ENCODE assay signal across 1 cellular context in the genomic region with DNA sequence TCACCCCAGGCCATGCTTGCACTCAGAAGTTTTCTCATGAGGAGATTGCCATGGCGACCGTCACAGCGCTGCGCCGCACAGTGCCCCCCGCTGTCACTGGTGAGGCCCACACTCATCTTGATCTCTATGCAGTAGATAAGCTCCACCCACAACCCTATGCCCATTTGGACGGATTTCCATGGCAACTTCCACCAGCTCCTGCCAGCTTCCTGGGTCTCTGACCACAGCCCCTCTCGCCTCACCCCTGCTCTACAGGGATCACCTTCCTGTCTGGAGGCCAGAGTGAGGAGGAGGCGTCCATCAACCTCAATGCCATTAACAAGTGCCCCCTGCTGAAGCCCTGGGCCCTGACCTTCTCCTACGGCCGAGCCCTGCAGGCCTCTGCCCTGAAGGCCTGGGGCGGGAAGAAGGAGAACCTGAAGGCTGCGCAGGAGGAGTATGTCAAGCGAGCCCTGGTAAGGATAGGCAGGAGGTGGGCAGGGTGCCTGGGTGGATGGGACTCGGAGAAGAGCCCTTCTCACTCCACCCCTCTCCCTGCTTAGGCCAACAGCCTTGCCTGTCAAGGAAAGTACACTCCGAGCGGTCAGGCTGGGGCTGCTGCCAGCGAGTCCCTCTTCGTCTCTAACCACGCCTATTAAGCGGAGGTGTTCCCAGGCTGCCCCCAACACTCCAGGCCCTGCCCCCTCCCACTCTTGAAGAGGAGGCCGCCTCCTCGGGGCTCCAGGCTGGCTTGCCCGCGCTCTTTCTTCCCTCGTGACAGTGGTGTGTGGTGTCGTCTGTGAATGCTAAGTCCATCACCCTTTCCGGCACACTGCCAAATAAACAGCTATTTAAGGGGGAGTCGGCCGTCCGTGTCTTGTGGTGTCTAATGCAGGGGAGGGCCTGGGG.
TF ChIP-seq lines count a peak whose summit lies in the region.

No MANE protein-coding gene starts in this region.

TF ChIP-seq in GM12891, 5 proteins besides CTCF, POLR2A, EP300 and RAD21:
- TF ChIP-seq POU2F2 (IDR thresholded peaks at IDR 0.05; ENCODE audit: low read depth, low read length) = no peak
- no peak for TF ChIP-seq PAX5 (IDR thresholded peaks at IDR 0.05; ENCODE audit: insufficient read depth, low read length, severe bottlenecking)
- TF ChIP-seq SPI1 (IDR thresholded peaks at IDR 0.05; ENCODE audit: low read depth, low read length) = no peak
- no peak for TF ChIP-seq POLR2AphosphoS5 (IDR thresholded peaks at IDR 0.05; ENCODE audit: low read depth, low read length)
- no peak for TF ChIP-seq TAF1 (IDR thresholded peaks at IDR 0.05; ENCODE audit: low read depth, low read length)
